8 cellular contexts compared by ENCODE assay signal in the genomic region with DNA sequence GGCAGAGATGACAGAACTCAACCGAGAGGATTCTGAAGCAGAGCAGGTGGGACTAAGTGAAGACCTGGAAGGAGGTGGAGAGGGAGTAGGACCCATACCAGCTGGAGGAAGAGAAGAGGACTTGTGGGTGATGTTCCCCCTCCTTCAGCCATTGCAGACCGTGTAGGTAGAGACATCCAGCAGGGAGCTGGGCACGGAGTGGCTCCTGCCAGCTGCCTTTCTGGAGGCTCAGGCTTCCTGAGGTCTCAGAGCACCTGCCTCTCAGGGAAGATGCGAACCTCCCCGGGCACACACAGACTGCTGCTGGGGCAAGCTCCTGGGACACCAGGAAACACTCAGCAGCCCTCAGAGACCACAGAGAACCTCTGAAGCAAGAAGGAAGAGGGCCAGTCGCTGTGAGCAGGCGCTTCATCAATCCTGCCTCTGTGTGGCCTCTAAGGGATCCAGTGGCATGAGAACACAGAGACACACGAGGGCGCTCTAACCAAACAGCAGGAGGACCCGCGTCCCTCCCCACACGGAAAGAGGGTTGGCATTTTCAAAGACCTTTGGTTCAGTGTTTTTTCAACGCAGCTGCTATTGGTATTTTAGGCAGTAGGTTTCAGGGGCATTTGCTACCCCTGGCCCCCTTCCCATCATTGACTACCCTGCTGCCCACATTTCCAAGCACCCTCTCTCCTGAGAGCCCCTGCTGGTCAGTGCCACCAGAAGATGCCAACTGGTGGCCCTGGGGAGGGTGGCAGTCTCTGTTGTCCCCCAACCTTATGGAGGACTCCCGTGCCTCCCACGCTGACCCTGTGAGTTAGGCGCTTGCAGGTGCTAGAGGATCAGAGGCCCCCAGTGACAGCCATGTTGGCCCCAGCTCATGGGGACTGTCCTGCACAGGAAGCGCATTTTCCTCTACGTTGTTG.
DNase-seq lines count a peak whose midpoint lies in the region; ATAC-seq lines count a peak whose summit lies in the region.

No MANE protein-coding gene starts in this region.

- 31% methylated on average over 18 of the region's 18 CpGs for WGBS in right cardiac atrium

- H3K4me3 ChIP-seq in right cardiac atrium (ENCODE audit: low read length): no peak overlapping the region

- no peaks in the 10 kb centered on the region for H3K9me3 ChIP-seq in right cardiac atrium (ENCODE audit: control insufficient read depth, low read length)

- intact Hi-C loops in right cardiac atrium (cut with DNase I) (loop anchor here in 3 of 4 donors (10.0 kb wide), 2 partner anchors 221 to 601 kb away; no protein-coding TSS in a partner anchor), sciatic nerve (cut with DNase I) (loop anchor here (10.0 kb wide), 1 partner anchor 191 kb away; no protein-coding TSS in a partner anchor)

- H3K27me3 ChIP-seq in right cardiac atrium (ENCODE audit: control insufficient read depth, insufficient read depth): no peaks in the 10 kb centered on the region

- DNase-seq in COLO829 (ENCODE audit: low spot score): peak; percentile 60
- peak; percentile 82 for DNase-seq in H4 (ENCODE audit: low spot score)
- DNase-seq in NCI-H146 treated with DMSO at 0.1 percent for 48 hours (lab: John Stamatoyannopoulos, UW; ENCODE audit: unreplicated experiment): peak; percentile 41
- DNase-seq in T-helper 2 cell: peak; percentile 35 to 85 (median 64)
- peak in 55 of 56 donors; percentile 6 to 93 (median 68) for DNase-seq in amygdala (lab: John Stamatoyannopoulos, UW)
- DNase-seq in right cardiac atrium: peak; percentile 79 to 92 (median 88)
- DNase-seq in sciatic nerve (ENCODE audit: low spot score): peak; percentile 93

- H3K4me1 ChIP-seq in right cardiac atrium (ENCODE audit: control insufficient read depth, insufficient read depth, low read length): no peaks in the 10 kb centered on the region

- ATAC-seq in right cardiac atrium (peak; percentile 80 to 90), sciatic nerve (peak; percentile 94), GM19467 (IDR thresholded peaks at IDR 0.05; ENCODE audit: unreplicated experiment) (no peak)

- no peak overlapping the region for H3K27ac ChIP-seq in right cardiac atrium (ENCODE audit: low read length)

Comparison
In these comparisons a context has a peak if more than half of its experiments do, and no peak if none do; other contexts are left out.
1. DNase-seq: peak in every context shown above with its lines; median percentile 93 in sciatic nerve; 88 in right cardiac atrium; 82 in H4; 68 in amygdala; 64 in T-helper 2 cell; 60 in COLO829; 41 in NCI-H146 treated with DMSO at 0.1 percent for 48 hours.